8 cellular contexts compared by ENCODE assay signal in the genomic region with DNA sequence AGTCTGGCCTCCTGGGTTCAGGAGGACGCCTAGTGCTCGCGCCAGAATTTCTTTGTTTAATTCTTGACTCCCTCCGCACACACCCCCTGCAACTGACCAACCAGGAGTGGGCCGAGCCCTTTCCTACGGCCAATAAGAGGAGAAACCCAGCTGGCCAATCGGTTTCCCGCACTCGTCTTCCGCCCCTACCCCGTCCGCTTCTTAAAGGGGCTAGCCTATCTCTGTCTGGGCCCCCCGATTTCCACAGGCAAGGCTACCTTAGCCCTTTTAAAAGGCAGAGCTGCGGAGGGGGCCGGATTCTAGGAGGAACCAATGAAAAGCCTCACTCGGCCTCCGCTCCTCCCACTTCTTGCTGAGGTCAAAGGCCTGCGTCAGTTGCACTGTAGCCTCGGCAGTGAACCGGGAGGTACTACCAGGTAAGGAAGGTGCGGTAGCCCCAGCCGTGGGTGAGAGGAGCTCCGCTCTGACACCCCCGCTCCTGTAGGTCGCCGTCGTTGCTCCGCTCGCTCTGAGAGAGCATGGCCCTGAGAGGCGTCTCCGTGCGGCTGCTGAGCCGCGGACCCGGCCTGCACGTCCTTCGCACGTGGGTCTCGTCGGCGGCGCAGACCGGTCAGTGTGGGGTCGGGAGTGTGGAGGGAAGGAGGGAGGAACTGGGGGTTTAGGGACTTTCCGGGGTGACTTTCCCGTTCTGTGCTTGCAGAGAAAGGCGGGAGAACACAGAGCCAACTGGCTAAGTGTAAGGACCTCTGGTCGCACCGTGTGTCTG. TPM values are rescaled to one million over a fixed set of nuclear protein-coding genes. Genes with fewer than 3 reads are reported as not detected.
A peak's percentile ranks its signal among the peaks of the same experiment; 100 is the strongest.
DNase-seq lines count a peak whose midpoint lies in the region; ATAC-seq and TF ChIP-seq lines count a peak whose summit lies in the region.

A gene (plus strand): TSS at position 374 of the 766 bp plus-strand sequence. CDS start 145 bp downstream, at position 519.

- ATAC-seq in GM21619 (IDR thresholded peaks at IDR 0.05; ENCODE audit: unreplicated experiment) = peak; percentile 90
- peak; percentile 99 for ATAC-seq in Panc1
- ATAC-seq in activated T-cell treated with anti-CD3 and anti-CD28 coated beads, Interleukin-2, amount 50 U/mL, for 4 hours = peak; percentile 95 to 96

- intact Hi-C loops in Panc1 (cut with micrococcal nuclease; ENCODE audit: unreplicated experiment) = no loop called here

- POLR2A ChIA-PET in Panc1 (lab: Charles Lee) = interaction anchor here (0.6 kb wide), 2 partner anchors 51 to 55 kb away, joined by 3 to 9 read pairs; a partner anchor contains a TSS

- BruUV-seq in Panc1 (replicated peaks; lab: Mats Ljungman, UMichigan) = TSS peak; percentile 86

- H3K27me3 ChIP-seq in Panc1 (ENCODE audit: control insufficient read depth, insufficient read depth, low read length) (no peaks in the 10 kb centered on the region), mucosa of rectum (ENCODE audit: control insufficient read depth in 2 of 2, insufficient read depth in 2 of 2, low read length in 2 of 2) (no peaks in the 10 kb centered on the region)

- peaks cover 19% of the 10 kb centered on the region for H3K4me1 Mint-ChIP-seq in activated T-cell treated with anti-CD3 and anti-CD28 coated beads, Interleukin-2, amount 50 U/mL, for 4 hours (ENCODE audit: low read depth)

- peak; percentile 97 for DNase-seq in DMS153 treated with DMSO at 0.1 percent for 48 hours (lab: John Stamatoyannopoulos, UW; ENCODE audit: unreplicated experiment)
- peak; percentile 96 for DNase-seq in KG1 (lab: John Stamatoyannopoulos, UW)
- peak; percentile 87 for DNase-seq in Panc1 (ENCODE audit: low read depth, low spot score)
- peak; percentile 94 for DNase-seq in activated T-cell treated with anti-CD3 and anti-CD28 coated beads, Interleukin-2, amount 50 U/mL, for 4 hours
- DNase-seq in erythroblast (lab: John Stamatoyannopoulos, UW) = peak; percentile 99 to 100
- DNase-seq in stimulated activated CD8-positive, alpha-beta memory T cell treated with anti-CD3 and anti-CD28 coated beads, Interleukin-4, amount 100 ng/mL, for 48 hours = peak; percentile 96

- H3K4me3 ChIP-seq in Panc1 (ENCODE audit: low read depth in 2 of 2, low read length in 2 of 2) (peak within 1 kb of the TSS; percentile 85 to 94), mucosa of rectum (ENCODE audit: low read length in 2 of 2) (peak within 1 kb of the TSS; percentile 85 to 94)

- no peak for TF ChIP-seq CTCF in Panc1 (IDR thresholded peaks at IDR 0.05)

- H3K9ac ChIP-seq in mucosa of rectum (ENCODE audit: low read depth in 1 of 2, low read length in 2 of 2) = peak within 1 kb of the TSS; percentile 63 to 79

- peaks cover 21% of the 10 kb centered on the region for H3K36me3 Mint-ChIP-seq in activated T-cell treated with anti-CD3 and anti-CD28 coated beads, Interleukin-2, amount 50 U/mL, for 4 hours (ENCODE audit: insufficient read depth)

- H3K27ac ChIP-seq in Panc1 (ENCODE audit: low read length) (peak within 1 kb of the TSS; percentile 44; the same call in 1 of the 2 replicates), mucosa of rectum (ENCODE audit: low read depth in 2 of 2, low read length in 2 of 2) (peak within 1 kb of the TSS; percentile 38 to 74)

- in situ Hi-C loops in Panc1 (cut with HindIII; ENCODE audit: low pct_unique_long_range_greater_than_20kb, low sequenced_read_pairs) = no loop called here

- H3K9me3 ChIP-seq in Panc1 (ENCODE audit: control insufficient read depth, insufficient read depth, low read depth, low read length) (no peaks in the 10 kb centered on the region), mucosa of rectum (ENCODE audit: control insufficient read depth in 2 of 2, low read length in 2 of 2) (no peaks in the 10 kb centered on the region)

- H3K4me3 Mint-ChIP-seq in activated T-cell treated with anti-CD3 and anti-CD28 coated beads, Interleukin-2, amount 50 U/mL, for 4 hours = peak within 1 kb of the TSS; percentile 99

- H3K36me3 ChIP-seq in Panc1 (ENCODE audit: control insufficient read depth, insufficient read depth, low read length) (no peaks in the 10 kb centered on the region; the same call in 1 of the 2 replicates), mucosa of rectum (ENCODE audit: control insufficient read depth in 2 of 2, insufficient read depth in 2 of 2, low read length in 2 of 2) (peaks cover 0 to 16% of the 10 kb centered on the region in 2 donors)

- no peaks in the 10 kb centered on the region; the same call in 1 of the 2 replicates for H3K4me1 ChIP-seq in Panc1 (ENCODE audit: control insufficient read depth, insufficient read depth, low read length)
- peaks cover 10 to 12% of the 10 kb centered on the region in 2 donors for H3K4me1 ChIP-seq in mucosa of rectum (ENCODE audit: control insufficient read depth in 2 of 2, insufficient read depth in 2 of 2, low read length in 2 of 2)

- H3K9me3 Mint-ChIP-seq in activated T-cell treated with anti-CD3 and anti-CD28 coated beads, Interleukin-2, amount 50 U/mL, for 4 hours = no peaks in the 10 kb centered on the region

- no peaks in the 10 kb centered on the region for H3K27me3 Mint-ChIP-seq in activated T-cell treated with anti-CD3 and anti-CD28 coated beads, Interleukin-2, amount 50 U/mL, for 4 hours (ENCODE audit: low read depth)

- CTCF ChIA-PET in Panc1 (lab: Charles Lee) = interaction anchor here (0.5 to 0.9 kb wide), 2 partner anchors 17 to 204 kb away, joined by 3 to 11 read pairs; no protein-coding TSS in a partner anchor

- TF ChIP-seq POLR2A in erythroblast (IDR thresholded peaks at IDR 0.05; ENCODE audit: low read length) = peak; percentile 78

RNA-seq across cellular contexts. Expression of the gene that starts here (rescaled TPM):
- 15.6 TPM for total RNA-seq in Panc1 (2021; ENCODE audit: unreplicated experiment)
- 15.0 TPM for polyA plus RNA-seq in Panc1 (2012; ENCODE audit: insufficient read length)
- total RNA-seq in activated T-cell treated with anti-CD3 and anti-CD28 coated beads, Interleukin-2, amount 50 U/mL, for 4 hours = 10 to 100 TPM; 60.1 to 85.8 (median 72.8) TPM

Comparison
In these comparisons a context has a peak if more than half of its experiments do, and no peak if none do; other contexts are left out.
1. Peak in every context shown above with its lines: DNase-seq, ATAC-seq, H3K4me3 ChIP-seq and H3K27ac ChIP-seq.